ENCODE assay signal across 8 cellular contexts in genomic region chr3:69052567-69052898, GRCh38. TPM values are rescaled to one million over a fixed set of nuclear protein-coding genes. Genes with fewer than 3 reads are reported as not detected.
DNase-seq lines count a peak whose midpoint lies in the region; ATAC-seq and TF ChIP-seq lines count a peak whose summit lies in the region.

No MANE protein-coding gene starts in this region.

- H3K36me3 Mint-ChIP-seq in CD4-positive, alpha-beta T cell (ENCODE audit: low read depth), result peaks cover 81% of the 10 kb centered on the region
- peaks cover 32% of the 10 kb centered on the region for H3K36me3 Mint-ChIP-seq in activated naive CD8-positive, alpha-beta T cell treated with anti-CD3 and anti-CD28 coated beads, Interleukin-2, amount 50 U/mL, for 24 hours (ENCODE audit: low read depth)

- POLR2A ChIA-PET in CD4-positive, alpha-beta T cell (lab: Charles Lee), result interaction anchor here (1.1 to 4.1 kb wide), 16 partner anchors 8 to 147 kb away, joined by 3 to 94 read pairs (median 6); partner anchors contain the start of genes ARL6IP5, EOGT and UBA3

- no peaks in the 10 kb centered on the region for H3K27me3 Mint-ChIP-seq in CD4-positive, alpha-beta T cell
- peaks cover 2% of the 10 kb centered on the region for H3K27me3 Mint-ChIP-seq in activated naive CD8-positive, alpha-beta T cell treated with anti-CD3 and anti-CD28 coated beads, Interleukin-2, amount 50 U/mL, for 24 hours

- TF ChIP-seq POLR2A in upper lobe of left lung (IDR thresholded peaks at IDR 0.05), result no peak

- H3K4me1 Mint-ChIP-seq in CD4-positive, alpha-beta T cell (ENCODE audit: low read depth), result peaks cover 54% of the 10 kb centered on the region
- peaks cover 39% of the 10 kb centered on the region for H3K4me1 Mint-ChIP-seq in activated naive CD8-positive, alpha-beta T cell treated with anti-CD3 and anti-CD28 coated beads, Interleukin-2, amount 50 U/mL, for 24 hours

- 40 to 44% methylated on average over 3 of the region's 3 CpGs for WGBS in upper lobe of left lung, 2 donors

- intact Hi-C loops in CD4-positive, alpha-beta T cell (cut with DNase I, micrococcal nuclease), result loop anchor here (1.0 to 5.0 kb wide), 5 partner anchors 26 to 40 kb away; partner anchors contain the start of genes ARL6IP5 (in 1 of the 2), EOGT (in 1 of the 2) and UBA3 (in 1 of the 2)
- intact Hi-C loops in left lung (cut with DNase I), result no loop called here

- CTCF ChIA-PET in CD4-positive, alpha-beta T cell (lab: Charles Lee), result interaction anchor here (1.0 to 2.5 kb wide), 8 partner anchors 11 to 69 kb away, joined by 3 to 19 read pairs (median 3); partner anchors contain the start of gene ARL6IP5

- peak overlapping the region; percentile 98 for H3K4me3 Mint-ChIP-seq in CD4-positive, alpha-beta T cell
- peak overlapping the region; percentile 98 for H3K4me3 Mint-ChIP-seq in activated naive CD8-positive, alpha-beta T cell treated with anti-CD3 and anti-CD28 coated beads, Interleukin-2, amount 50 U/mL, for 24 hours

- H3K36me3 ChIP-seq in left lung (peaks cover 0 to 44% of the 10 kb centered on the region in 2 donors), upper lobe of left lung (peaks cover 3 to 48% (median 13%) of the 10 kb centered on the region in 4 donors)

- peak overlapping the region; percentile 75 to 96 for H3K4me3 ChIP-seq in left lung
- H3K4me3 ChIP-seq in upper lobe of left lung, result peak overlapping the region in 3 of 4 donors; percentile 68 to 87 (median 73)

- no peak for TF ChIP-seq CTCF in CD4-positive, alpha-beta T cell (IDR thresholded peaks at IDR 0.05)
- TF ChIP-seq CTCF in left lung (IDR thresholded peaks at IDR 0.05) (no peak), upper lobe of left lung (IDR thresholded peaks at IDR 0.05) (no peak)

- ATAC-seq in CD4-positive, alpha-beta T cell (ENCODE audit: poor library complexity), result peak; percentile 5
- peak; percentile 3 for ATAC-seq in HG02610 (IDR thresholded peaks at IDR 0.05; ENCODE audit: unreplicated experiment)
- ATAC-seq in activated naive CD8-positive, alpha-beta T cell treated with anti-CD3 and anti-CD28 coated beads, Interleukin-2, amount 50 U/mL, for 24 hours, result no peak
- peak; percentile 2 for ATAC-seq in left lung
- peak in 1 of 2 donors; percentile 3 for ATAC-seq in upper lobe of left lung (ENCODE audit: low FRiP score in 2 of 2)
- no peak for ATAC-seq in HG03457 (IDR thresholded peaks at IDR 0.05; ENCODE audit: unreplicated experiment)

- DNase-seq in CD4-positive, alpha-beta T cell, result no peak
- DNase-seq in activated naive CD8-positive, alpha-beta T cell treated with anti-CD3 and anti-CD28 coated beads, Interleukin-2, amount 50 U/mL, for 24 hours, result no peak
- DNase-seq in left lung (no peak), upper lobe of left lung (no peak), A172 (ENCODE audit: low spot score) (no peak)
- no peak for DNase-seq in stimulated activated CD8-positive, alpha-beta memory T cell treated with anti-CD3 and anti-CD28 coated beads, Interleukin-4, amount 100 ng/mL, for 48 hours

- H3K27me3 ChIP-seq in CD4-positive, alpha-beta T cell (ENCODE audit: control insufficient read depth, insufficient read depth, low read length), result no peaks in the 10 kb centered on the region
- H3K27me3 ChIP-seq in left lung (no peaks in the 10 kb centered on the region), upper lobe of left lung (no peaks in the 10 kb centered on the region)

- peak overlapping the region; percentile 95 for H3K27ac ChIP-seq in CD4-positive, alpha-beta T cell (ENCODE audit: low read depth, low read length)
- peak overlapping the region; percentile 96 to 98 for H3K27ac ChIP-seq in left lung
- H3K27ac ChIP-seq in upper lobe of left lung, result peak overlapping the region; percentile 95 to 99 (median 97)

- H3K4me1 ChIP-seq in left lung (peaks cover 20 to 43% of the 10 kb centered on the region in 2 donors), upper lobe of left lung (peaks cover 18 to 30% (median 22%) of the 10 kb centered on the region in 4 donors)

- H3K27ac Mint-ChIP-seq in CD4-positive, alpha-beta T cell, result peak overlapping the region; percentile 99
- peak overlapping the region; percentile 95 for H3K27ac Mint-ChIP-seq in activated naive CD8-positive, alpha-beta T cell treated with anti-CD3 and anti-CD28 coated beads, Interleukin-2, amount 50 U/mL, for 24 hours

- H3K9me3 ChIP-seq in CD4-positive, alpha-beta T cell (ENCODE audit: control insufficient read depth, low read length), result no peaks in the 10 kb centered on the region
- no peaks in the 10 kb centered on the region for H3K9me3 ChIP-seq in left lung
- no peaks in the 10 kb centered on the region for H3K9me3 ChIP-seq in upper lobe of left lung

- TF ChIP-seq EP300 in upper lobe of left lung (IDR thresholded peaks at IDR 0.05), result no peak

- H3K9me3 Mint-ChIP-seq in CD4-positive, alpha-beta T cell, result no peaks in the 10 kb centered on the region
- H3K9me3 Mint-ChIP-seq in activated naive CD8-positive, alpha-beta T cell treated with anti-CD3 and anti-CD28 coated beads, Interleukin-2, amount 50 U/mL, for 24 hours, result no peaks in the 10 kb centered on the region

RNA-seq across cellular contexts. Expression of gene TMF1, which starts 0.4 kb away (rescaled TPM):
- 100 to 1,000 TPM in 1 of 2 experiments, 10 to 100 TPM in 1; 89.0 to 101 TPM for total RNA-seq in CD4-positive, alpha-beta T cell
- total RNA-seq in left lung, result 10 to 100 TPM; 38.4 to 40.8 TPM
- 100 to 1,000 TPM in 1 of 6 donors, 10 to 100 TPM in 5; 30.2 to 212 (median 53.0) TPM for total RNA-seq in upper lobe of left lung
- total RNA-seq in A172 (2014; rRNA removed; shearing (Covaris generic)), result 20.3 and 24.4 TPM in 2 replicates

RNA-seq across cellular contexts. Expression of gene UBA3, which starts 27.6 kb away (rescaled TPM):
- 10 to 100 TPM; 33.4 to 43.9 TPM for total RNA-seq in CD4-positive, alpha-beta T cell
- 10 to 100 TPM; 61.3 to 62.2 TPM for total RNA-seq in left lung
- 10 to 100 TPM; 36.8 to 71.9 (median 50.5) TPM for total RNA-seq in upper lobe of left lung
- 75.4 and 83.1 TPM in 2 replicates for total RNA-seq in A172 (2014; rRNA removed; shearing (Covaris generic))

RNA-seq across cellular contexts. Expression of gene ARL6IP5, which starts 32.2 kb away (rescaled TPM):
- 10 to 100 TPM; 58.0 to 65.2 TPM for total RNA-seq in CD4-positive, alpha-beta T cell
- total RNA-seq in left lung (100 to 1,000 TPM; 179 to 184 TPM), upper lobe of left lung (100 to 1,000 TPM in 4 of 6 donors, 10 to 100 TPM in 2; 34.6 to 145 (median 125) TPM)
- 99.7 and 109 TPM in 2 replicates for total RNA-seq in A172 (2014; rRNA removed; shearing (Covaris generic))

RNA-seq across cellular contexts. Expression of gene EOGT, which starts 39.0 kb away (rescaled TPM):
- 10 to 100 TPM; 13.0 to 13.4 TPM for total RNA-seq in CD4-positive, alpha-beta T cell
- total RNA-seq in left lung, result 10 to 100 TPM; 27.9 to 32.6 TPM
- total RNA-seq in upper lobe of left lung, result 10 to 100 TPM; 29.9 to 79.6 (median 40.9) TPM
- 16.8 and 16.9 TPM in 2 replicates for total RNA-seq in A172 (2014; rRNA removed; shearing (Covaris generic))

Comparison
In these comparisons a context has a peak if more than half of its experiments do, and no peak if none do; other contexts are left out.
1. ATAC-seq: peak in CD4-positive, alpha-beta T cell (single experiment), HG02610 (single experiment) and left lung (single experiment); none in activated naive CD8-positive, alpha-beta T cell treated with anti-CD3 and anti-CD28 coated beads, Interleukin-2, amount 50 U/mL, for 24 hours (single experiment) and HG03457 (single experiment).
2. intact Hi-C loops: an anchor here in CD4-positive, alpha-beta T cell (1.0 to 5.0 kb wide); none called in left lung.
3. Peak in every context shown above with its lines, with median percentiles within 50 percentile points of each other: H3K27ac ChIP-seq.